Comparison of ENCODE assay signal across 8 cellular contexts in the genomic region with DNA sequence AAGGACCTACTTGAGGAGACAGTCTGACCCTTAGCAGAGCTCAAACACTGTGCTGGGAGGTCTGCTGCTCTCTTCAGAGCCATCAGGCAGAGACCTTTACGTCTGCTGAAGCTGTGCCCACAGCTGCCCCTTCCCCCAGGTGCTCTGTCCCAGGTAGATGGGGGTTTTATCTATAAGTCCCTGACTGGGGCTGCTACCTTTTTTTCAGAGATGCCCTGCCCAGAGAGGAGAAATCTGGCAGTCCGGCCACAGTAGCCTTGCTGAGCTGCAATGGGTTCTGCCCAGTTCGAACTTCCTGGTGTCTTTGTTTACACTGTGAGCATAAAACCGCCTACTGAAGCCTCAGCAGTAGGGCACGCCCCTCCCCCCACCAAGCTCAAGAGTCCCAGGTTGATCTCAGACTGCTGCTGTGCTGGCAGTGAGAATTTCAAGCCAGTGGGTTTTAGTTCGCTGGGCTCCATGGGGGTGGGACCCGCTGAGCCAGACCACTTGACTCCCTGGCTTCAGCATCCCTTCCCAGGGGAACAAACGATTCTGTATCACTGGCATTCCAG.
A peak's percentile ranks its signal among the peaks of the same experiment; 100 is the strongest.
DNase-seq lines count a peak whose midpoint lies in the region; ATAC-seq, FAIRE-seq and TF ChIP-seq lines count a peak whose summit lies in the region.
"Not testable (repeated sequence)": the region's sequence is repeated elsewhere in the genome, so short reads cannot be mapped to it uniquely, and the experiment has no call there.

No MANE protein-coding gene starts in this region.

- WGBS in H1 (ENCODE audit: extremely low coverage in 1 of 2, insufficient coverage in 1 of 2, insufficient read length in 1 of 2, insufficient replicate concordance in 2 of 2, low coverage in 1 of 2, low lambda C conversion rate in 2 of 2, missing lambda C conversion rate in 1 of 2), 2 experiments = 71% methylated on average over 8 of the region's 8 CpGs; no CpG with 5 or more reads in 1 of the 2 experiments

- not testable (repeated sequence) for H4K20me1 ChIP-seq in H1 (replicated peaks in 1 of 2; ENCODE audit: control insufficient read depth in 1 of 2, insufficient read depth in 2 of 2, low read length in 2 of 2); neural progenitor cell (ENCODE audit: low read depth)

- not testable (repeated sequence) for H2BK5ac ChIP-seq in H1 (ENCODE audit: low read depth, low read length)

- not testable (repeated sequence) for H3K27me3 ChIP-seq in H1 (replicated peaks in 1 of 4; ENCODE audit: control insufficient read depth in 3 of 4, extremely low read depth in 1 of 4, insufficient read depth in 3 of 4, low read length in 3 of 4); neural progenitor cell

- not testable (repeated sequence) for H2BK120ac ChIP-seq in H1 (replicated peaks; ENCODE audit: low read depth, low read length)

- H4K5ac ChIP-seq in H1 (ENCODE audit: insufficient read length, low read depth, low read length) = not testable (repeated sequence)

- H3K4me1 ChIP-seq in H1 (replicated peaks in 1 of 4; ENCODE audit: control insufficient read depth in 3 of 4, insufficient read depth in 4 of 4, low read length in 3 of 4); neural progenitor cell: not testable (repeated sequence)

- POLR2A ChIA-PET in H1 (lab: Charles Lee; ENCODE audit: partially characterized antibody) = not testable (repeated sequence)

- H3K79me1 ChIP-seq in H1 (ENCODE audit: low read depth, low read length) = not testable (repeated sequence)

- not testable (repeated sequence) for H3K4me3 Mint-ChIP-seq in neural progenitor cell

- H2BK20ac ChIP-seq in H1 (ENCODE audit: low read length) = not testable (repeated sequence)

- not testable (repeated sequence) for H3K9me3 Mint-ChIP-seq in neural progenitor cell

- CTCF ChIA-PET in H1 (lab: Charles Lee; ENCODE audit: partially characterized antibody) = interaction anchor here (0.6 to 1.5 kb wide), 3 partner anchors 91 to 276 kb away, joined by 3 read pairs; no protein-coding TSS in a partner anchor

- not testable (repeated sequence) for H4K91ac ChIP-seq in H1 (replicated peaks; ENCODE audit: insufficient read length, low read length)

- H2AFZ ChIP-seq in H1 (ENCODE audit: low read length) (0 out of 2 replicates have a peak overlapping the region, but pooled peaks have one; percentile 5), neural progenitor cell (replicated peaks) (peak overlapping the region; percentile 40)

- not testable (repeated sequence) for H3K4ac ChIP-seq in H1 (replicated peaks; ENCODE audit: insufficient read length, low read depth, low read length)

- H2BK15ac ChIP-seq in H1 (ENCODE audit: low read length) = not testable (repeated sequence)

- H3K23ac ChIP-seq in H1 (ENCODE audit: insufficient read length) = not testable (repeated sequence)

- H3K27ac Mint-ChIP-seq in neural progenitor cell = not testable (repeated sequence)

- H3K27ac ChIP-seq in C4-2B = peak overlapping the region; percentile 43
- not testable (repeated sequence) for H3K27ac ChIP-seq in H1 (ENCODE audit: low read depth, low read length); neural progenitor cell

- H3K56ac ChIP-seq in H1 (replicated peaks; ENCODE audit: insufficient read length, low read depth, low read length) = not testable (repeated sequence)

- TF ChIP-seq POLR2A in H1 (IDR thresholded peaks at IDR 0.05; ENCODE audit: control extremely low read depth in 1 of 2, low read depth in 2 of 2, low read length in 2 of 2) = not testable (repeated sequence)

- not testable (repeated sequence) for H3K23me2 ChIP-seq in H1 (ENCODE audit: low read depth, low read length)

- H4K8ac ChIP-seq in H1 (ENCODE audit: extremely low read depth, insufficient read depth, low read length) = not testable (repeated sequence)

- peak; percentile 99 for ATAC-seq in left colon

- not testable (repeated sequence) for FAIRE-seq in H1 (lab: Jason Lieb, UNC)

- not testable (repeated sequence) for TF ChIP-seq RAD21 in H1 (IDR thresholded peaks at IDR 0.05 in 1 of 2, conservative IDR thresholded peaks at IDR 0.05 in 1 of 2; ENCODE audit: low read depth in 2 of 2, low read length in 2 of 2)

- TF ChIP-seq EP300 in H1 (IDR thresholded peaks at IDR 0.05; ENCODE audit: borderline replicate concordance in 1 of 2, low read depth in 2 of 2, low read length in 2 of 2) = not testable (repeated sequence)

- peaks cover 6 to 12% of the 10 kb centered on the region in 2 experiments; a peak in 3 of 4 replicates for H3K9me3 ChIP-seq in H1 (ENCODE audit: insufficient read depth in 2 of 2, low read depth in 1 of 2, low read length in 1 of 2)
- not testable (repeated sequence) for H3K9me3 ChIP-seq in neural progenitor cell (ENCODE audit: low read depth)

- not testable (repeated sequence) for H3K4me1 Mint-ChIP-seq in neural progenitor cell

- peak; percentile 64 for DNase-seq in ELF-1 (ENCODE audit: low read depth, low spot score)
- peak; percentile 50 for DNase-seq in HT-29 (ENCODE audit: low spot score)
- peak; percentile 16 for DNase-seq in NCI-H2171 treated with DMSO at 0.1 percent for 48 hours (lab: John Stamatoyannopoulos, UW)
- DNase-seq in SW480 (ENCODE audit: low spot score) = peak; percentile 11
- peak in 1 of 2 experiments; percentile 52 for DNase-seq in H1 (ENCODE audit: low read depth in 1 of 2, low spot score in 2 of 2)
- DNase-seq in left colon = peak; percentile 71 to 88
- DNase-seq in neural progenitor cell (ENCODE audit: low spot score) = peak; percentile 50

- H3K18ac ChIP-seq in H1 (ENCODE audit: extremely low read depth, low read length) = not testable (repeated sequence)

- not testable (repeated sequence) for H3K9ac ChIP-seq in H1 (replicated peaks in 1 of 4; ENCODE audit: extremely low read depth in 1 of 4, low read depth in 3 of 4, low read length in 3 of 4); neural progenitor cell

- H3K79me2 ChIP-seq in H1 (ENCODE audit: control insufficient read depth in 1 of 2, insufficient read depth in 2 of 2, low read length in 2 of 2); neural progenitor cell (ENCODE audit: low read depth): not testable (repeated sequence)

- not testable (repeated sequence) for H3K14ac ChIP-seq in H1 (ENCODE audit: insufficient read length)

- H3K4me3 ChIP-seq in H1 (ENCODE audit: extremely low read depth in 1 of 4, insufficient read depth in 2 of 4, low read depth in 3 of 4, low read length in 4 of 4); neural progenitor cell: not testable (repeated sequence)

- H3K36me3 Mint-ChIP-seq in neural progenitor cell = not testable (repeated sequence)

- TF ChIP-seq CTCF in C4-2B (conservative IDR thresholded peaks at IDR 0.05); H1 (IDR thresholded peaks at IDR 0.05; ENCODE audit: control extremely low read depth in 1 of 3, insufficient read depth in 1 of 3, low read depth in 1 of 3, low read length in 3 of 3); neural progenitor cell (IDR thresholded peaks at IDR 0.05): not testable (repeated sequence)

- not testable (repeated sequence) for H3K36me3 ChIP-seq in H1 (ENCODE audit: control insufficient read depth in 2 of 4, insufficient read depth in 4 of 4, low read length in 3 of 4); neural progenitor cell

- not testable (repeated sequence) for H3K27me3 Mint-ChIP-seq in neural progenitor cell (ENCODE audit: insufficient read depth, low read depth)

- H2AK5ac ChIP-seq in H1 (ENCODE audit: low read depth, low read length) = not testable (repeated sequence)

- peak overlapping the region; percentile 50; the same call in 1 of the 2 replicates for H2BK12ac ChIP-seq in H1 (ENCODE audit: low read depth, low read length)

- H3K4me2 ChIP-seq in H1 (ENCODE audit: insufficient read depth in 1 of 2, low read depth in 2 of 2, low read length in 2 of 2) = peak overlapping the region in 1 of 2 experiments; percentile 33; a peak in 2 of 4 replicates
- H3K4me2 ChIP-seq in neural progenitor cell = peak overlapping the region; percentile 18

- H3F3A ChIP-seq in neural progenitor cell (ENCODE audit: low read depth) = not testable (repeated sequence)

- intact Hi-C loops in left colon (cut with DNase I, micrococcal nuclease) = not testable (repeated sequence)

TF ChIP-seq in H1, 55 proteins besides CTCF, POLR2A, EP300 and RAD21:
- TF ChIP-seq RBBP5 (IDR thresholded peaks at IDR 0.05; ENCODE audit: borderline replicate concordance, low read depth, low read length) (peak; percentile 44; the same call in 1 of the 2 replicates), ASH2L (IDR thresholded peaks at IDR 0.05; ENCODE audit: low read length) (peak; percentile 67)
TF ChIP-seq in H1: peak in this region for 2; not testable (repeated sequence) for 53.
